Comparison of ENCODE assay signal across 20 cellular contexts in genomic region chr3:12197475-12197874, GRCh38. TPM values are rescaled to one million over a fixed set of nuclear protein-coding genes. Genes with fewer than 3 reads are reported as not detected.
DNase-seq lines count a peak whose midpoint lies in the region; ATAC-seq, FAIRE-seq and TF ChIP-seq lines count a peak whose summit lies in the region.
"Had no signal": no experiment of that assay in that cellular context is flagged by ENCODE, and none has a peak within 500 bp of the region (broad histone marks: within the 10 kb centered on the region; RNA-seq: fewer than 3 reads in every experiment).

No MANE protein-coding gene starts in this region.

- H3K36me3 ChIP-seq in neuronal stem cell (replicated peaks in 1 of 2; ENCODE audit: control insufficient read depth in 2 of 2, insufficient read depth in 2 of 2, low read length in 2 of 2), result no peaks in the 10 kb centered on the region
- no peaks in the 10 kb centered on the region for H3K36me3 ChIP-seq in CD4-positive, alpha-beta memory T cell (ENCODE audit: insufficient read depth, low read length)
- H3K36me3 ChIP-seq in pancreas, result no peaks in the 10 kb centered on the region
- H3K36me3 ChIP-seq: cardiac muscle cell, gastroesophageal sphincter, prostate gland, uterus had no signal

- no peaks in the 10 kb centered on the region for H3K36me3 Mint-ChIP-seq in CD4-positive, alpha-beta memory T cell

- POLR2A ChIA-PET in CD4-positive, alpha-beta memory T cell (lab: Charles Lee; ENCODE audit: partially characterized antibody), result no interaction called here

- CTCF ChIA-PET in CD4-positive, alpha-beta memory T cell (lab: Charles Lee; ENCODE audit: partially characterized antibody), result no interaction called here

- no peak overlapping the region for H3K4me2 ChIP-seq in neuronal stem cell (ENCODE audit: insufficient read depth, low read length, poor library complexity, severe bottlenecking)

- DNase-seq in GM12864 (ENCODE audit: low read depth) (peak; percentile 50), neuronal stem cell (ENCODE audit: low spot score) (no peak), NCI-H226 (no peak), pancreas (no peak)
- DNase-seq in CD4-positive, alpha-beta memory T cell, result no peak
- DNase-seq: activated CD4-positive, alpha-beta T cell treated with anti-CD3 and anti-CD28 coated beads, Interleukin-2, amount 50 U/mL, for 1 hour; activated naive CD4-positive, alpha-beta T cell treated with Interleukin-2 at 50 U/mL for 16 hours; endodermal cell; NCI-H1092 treated with DMSO at 0.1 percent for 48 hours; NCI-H345; stimulated activated CD8-positive, alpha-beta memory T cell treated with anti-CD3 and anti-CD28 coated beads, Interleukin-4, amount 100 ng/mL, for 48 hours; T-helper 17 cell; uterus had no signal

- H3K27me3 Mint-ChIP-seq in CD4-positive, alpha-beta memory T cell, result peaks cover 0 to 2% of the 10 kb centered on the region in 2 donors
- H3K27me3 Mint-ChIP-seq: T-helper 17 cell had no signal

- H3K79me1 ChIP-seq in neuronal stem cell (ENCODE audit: low read depth, low read length), result no peaks in the 10 kb centered on the region

- no peak overlapping the region for H3K27ac ChIP-seq in neuronal stem cell (replicated peaks; ENCODE audit: low read length)
- no peak overlapping the region for H3K27ac ChIP-seq in CD4-positive, alpha-beta memory T cell (ENCODE audit: low read depth, low read length)
- H3K27ac ChIP-seq in pancreas, result no peak overlapping the region
- H3K27ac ChIP-seq: cardiac muscle cell, gastroesophageal sphincter, prostate gland, uterus had no signal

- no peak overlapping the region for H2BK15ac ChIP-seq in neuronal stem cell (ENCODE audit: low read length)

- peaks cover 0 to 13% (median 0%) of the 10 kb centered on the region in 3 experiments for H3K27me3 ChIP-seq in neuronal stem cell (ENCODE audit: control insufficient read depth in 3 of 3, insufficient read depth in 3 of 3, low read depth in 1 of 3, low read length in 3 of 3)
- H3K27me3 ChIP-seq in CD4-positive, alpha-beta memory T cell (ENCODE audit: insufficient read depth, low read length), result no peaks in the 10 kb centered on the region
- H3K27me3 ChIP-seq in pancreas, result no peaks in the 10 kb centered on the region
- H3K27me3 ChIP-seq: cardiac muscle cell, gastroesophageal sphincter, uterus had no signal

- no peak overlapping the region for H2BK12ac ChIP-seq in neuronal stem cell (ENCODE audit: low read length)

- intact Hi-C loops in CD4-positive, alpha-beta memory T cell (cut with micrococcal nuclease), result no loop called here
- intact Hi-C loops in pancreas (cut with DNase I), result no loop called here

- H3K14ac ChIP-seq in neuronal stem cell (ENCODE audit: low read length), result no peak overlapping the region

- FAIRE-seq in pancreas (lab: Jason Lieb, UNC), result no peak

- no peak overlapping the region for H2AFZ ChIP-seq in neuronal stem cell (ENCODE audit: low read length)

- no peaks in the 10 kb centered on the region for H3K9me3 Mint-ChIP-seq in CD4-positive, alpha-beta memory T cell

- no peak overlapping the region for H3K4me3 Mint-ChIP-seq in CD4-positive, alpha-beta memory T cell
- H3K4me3 Mint-ChIP-seq: endodermal cell, T-helper 17 cell had no signal

- H4K91ac ChIP-seq in neuronal stem cell (ENCODE audit: low read depth, low read length, poor library complexity), result no peak overlapping the region

- H2BK120ac ChIP-seq in neuronal stem cell (ENCODE audit: low read depth, low read length), result no peak overlapping the region

- no peak overlapping the region for H3K18ac ChIP-seq in neuronal stem cell (ENCODE audit: low read length)

- H3K9me3 ChIP-seq in neuronal stem cell (replicated peaks in 1 of 2; ENCODE audit: control insufficient read depth in 2 of 2, insufficient read depth in 1 of 2, low read depth in 1 of 2, low read length in 2 of 2) (no peaks in the 10 kb centered on the region), pancreas (no peaks in the 10 kb centered on the region)
- H3K9me3 ChIP-seq in CD4-positive, alpha-beta memory T cell (ENCODE audit: control insufficient read depth in 1 of 2, low read length in 2 of 2), result no peaks in the 10 kb centered on the region
- H3K9me3 ChIP-seq: gastroesophageal sphincter, prostate gland, uterus had no signal

- H3K4me1 ChIP-seq in neuronal stem cell (ENCODE audit: control insufficient read depth in 2 of 2, insufficient read depth in 1 of 2, low read depth in 1 of 2, low read length in 2 of 2) (peaks cover 0 to 4% of the 10 kb centered on the region in 2 donors), pancreas (peaks cover 0 to 2% (median 0%) of the 10 kb centered on the region in 3 donors)
- no peaks in the 10 kb centered on the region for H3K4me1 ChIP-seq in CD4-positive, alpha-beta memory T cell (ENCODE audit: insufficient read depth, low read length)
- H3K4me1 ChIP-seq: prostate gland had no signal

- H2AK5ac ChIP-seq in neuronal stem cell (ENCODE audit: low read depth, low read length), result no peak overlapping the region

- H3K4ac ChIP-seq in neuronal stem cell (ENCODE audit: low read length), result no peak overlapping the region

- no peak overlapping the region for H4K8ac ChIP-seq in neuronal stem cell (ENCODE audit: low read depth, low read length)

- H3K4me3 ChIP-seq in GM12864 (ENCODE audit: low read depth, low read length) (no peak overlapping the region), neuronal stem cell (ENCODE audit: low read length in 2 of 2) (no peak overlapping the region), pancreas (no peak overlapping the region)
- H3K4me3 ChIP-seq in CD4-positive, alpha-beta memory T cell (ENCODE audit: low read length in 2 of 2), result no peak overlapping the region
- H3K4me3 ChIP-seq: cardiac muscle cell, gastroesophageal sphincter, prostate gland, uterus had no signal

- no peak overlapping the region for H3K9ac ChIP-seq in neuronal stem cell (ENCODE audit: low read depth, low read length, poor library complexity)

- TF ChIP-seq CTCF in GM12864 (IDR thresholded peaks at IDR 0.05; ENCODE audit: low read depth, low read length, missing control alignments) (no peak), pancreas (IDR thresholded peaks at IDR 0.05) (no peak)

- H3K4me1 Mint-ChIP-seq in CD4-positive, alpha-beta memory T cell, result peaks cover 0 to 5% (median under 1%) of the 10 kb centered on the region in 4 donors

- ATAC-seq in GM19043 (IDR thresholded peaks at IDR 0.05; ENCODE audit: low read depth, unreplicated experiment), result peak; percentile 41
- ATAC-seq in HG02798 (IDR thresholded peaks at IDR 0.05; ENCODE audit: poor library complexity, unreplicated experiment), result peak; percentile 49
- peak; percentile 35 for ATAC-seq in HG03565 (IDR thresholded peaks at IDR 0.05; ENCODE audit: unreplicated experiment)
- ATAC-seq in pancreas, result no peak
- ATAC-seq: gastroesophageal sphincter, T-helper 17 cell had no signal

- H3K27ac Mint-ChIP-seq in CD4-positive, alpha-beta memory T cell, result no peak overlapping the region
- H3K27ac Mint-ChIP-seq: endodermal cell, T-helper 17 cell had no signal

- H2BK5ac ChIP-seq in neuronal stem cell (ENCODE audit: low read length), result no peak overlapping the region

- H3K23ac ChIP-seq in neuronal stem cell (ENCODE audit: low read depth, low read length, poor library complexity), result no peak overlapping the region

RNA-seq across cellular contexts. Expression of gene TIMP4, which starts 38.8 kb away (rescaled TPM):
- polyA plus RNA-seq in neuronal stem cell (2013, experiment 1 of 2), result not detected
- polyA plus RNA-seq in neuronal stem cell (2013, experiment 2 of 2), result not detected
- total RNA-seq in CD4-positive, alpha-beta memory T cell, result not detected
- not detected for polyA plus RNA-seq in CD4-positive, alpha-beta memory T cell
- total RNA-seq in pancreas, result 1 to 10 TPM in 4 of 6 donors, under 1 TPM in 2; 0.12 to 4.6 (median 1.2) TPM
- 1 to 10 TPM; 2.1 to 3.0 TPM for polyA plus RNA-seq in pancreas
- total RNA-seq: cardiac muscle cell, RPMI7951, T-helper 17 cell had no signal

Comparison
In these comparisons a context has a peak if more than half of its experiments do, and no peak if none do; other contexts are left out.
1. ATAC-seq: peak in GM19043 (single experiment), HG02798 (single experiment) and HG03565 (single experiment); none in pancreas (0 of 4).